In the genomic region with DNA sequence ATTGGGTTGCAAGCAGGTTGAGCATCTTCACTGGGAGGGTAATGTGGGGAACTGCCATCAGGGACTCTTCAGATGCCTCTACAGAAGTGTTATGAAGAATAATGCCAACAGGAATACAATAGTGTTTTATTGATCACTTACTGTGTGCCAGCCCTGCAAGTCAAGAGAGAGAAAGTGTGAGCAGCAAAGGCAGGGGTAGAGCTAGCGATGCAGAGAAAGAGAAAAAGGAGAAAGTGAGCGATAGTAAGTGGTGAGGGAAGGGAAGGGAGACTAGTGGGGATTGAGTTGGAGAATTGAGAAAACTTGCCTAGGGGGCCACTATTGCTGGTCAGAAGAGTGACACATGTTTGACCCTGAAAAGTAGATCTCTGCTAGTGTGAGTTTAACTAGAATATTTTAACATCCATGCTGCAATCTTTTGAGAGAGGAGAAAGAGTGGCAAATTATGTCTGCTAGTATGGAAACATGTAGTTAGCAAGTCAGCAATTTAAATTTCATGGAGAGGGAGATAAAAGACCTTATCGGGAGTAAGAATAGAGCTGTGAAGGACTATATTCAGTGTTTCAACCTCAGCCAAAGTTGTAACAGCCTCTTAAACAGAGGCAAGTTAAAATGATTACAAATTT, we compare ENCODE assay signal across 1 cellular context.
TF ChIP-seq lines count a peak whose summit lies in the region.

No MANE protein-coding gene starts in this region.

TF ChIP-seq in GM12878, 131 proteins besides CTCF, POLR2A, EP300 and RAD21:
- TF ChIP-seq SMARCA5 (IDR thresholded peaks at IDR 0.05) (no peak), CREB1 (IDR thresholded peaks at IDR 0.05; ENCODE audit: low read depth) (no peak), SUZ12 (IDR thresholded peaks at IDR 0.05; ENCODE audit: unreplicated experiment) (no peak), ZNF217 (IDR thresholded peaks at IDR 0.05) (no peak), EED (IDR thresholded peaks at IDR 0.05; ENCODE audit: low read depth) (no peak), STAT1 (conservative IDR thresholded peaks at IDR 0.05) (no peak), RUNX3 (IDR thresholded peaks at IDR 0.05; ENCODE audit: low read length) (no peak), JUND (IDR thresholded peaks at IDR 0.05; ENCODE audit: low read depth, low read length) (no peak), TBL1XR1 (IDR thresholded peaks at IDR 0.05; ENCODE audit: low read depth, low read length) (no peak), HDAC6 (IDR thresholded peaks at IDR 0.05; ENCODE audit: unreplicated experiment) (no peak), YY1 (IDR thresholded peaks at IDR 0.05; ENCODE audit: low read depth, low read length) (no peak)
- TF ChIP-seq, protein P1, sequence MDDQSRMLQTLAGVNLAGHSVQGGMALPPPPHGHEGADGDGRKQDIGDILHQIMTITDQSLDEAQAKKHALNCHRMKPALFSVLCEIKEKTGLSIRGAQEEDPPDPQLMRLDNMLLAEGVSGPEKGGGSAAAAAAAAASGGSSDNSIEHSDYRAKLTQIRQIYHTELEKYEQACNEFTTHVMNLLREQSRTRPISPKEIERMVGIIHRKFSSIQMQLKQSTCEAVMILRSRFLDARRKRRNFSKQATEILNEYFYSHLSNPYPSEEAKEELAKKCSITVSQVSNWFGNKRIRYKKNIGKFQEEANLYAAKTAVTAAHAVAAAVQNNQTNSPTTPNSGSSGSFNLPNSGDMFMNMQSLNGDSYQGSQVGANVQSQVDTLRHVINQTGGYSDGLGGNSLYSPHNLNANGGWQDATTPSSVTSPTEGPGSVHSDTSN (IDR thresholded peaks at IDR 0.05; ENCODE audit: insufficient replicate concordance, low read depth, low read length), result no peak
- TF ChIP-seq, protein P2, sequence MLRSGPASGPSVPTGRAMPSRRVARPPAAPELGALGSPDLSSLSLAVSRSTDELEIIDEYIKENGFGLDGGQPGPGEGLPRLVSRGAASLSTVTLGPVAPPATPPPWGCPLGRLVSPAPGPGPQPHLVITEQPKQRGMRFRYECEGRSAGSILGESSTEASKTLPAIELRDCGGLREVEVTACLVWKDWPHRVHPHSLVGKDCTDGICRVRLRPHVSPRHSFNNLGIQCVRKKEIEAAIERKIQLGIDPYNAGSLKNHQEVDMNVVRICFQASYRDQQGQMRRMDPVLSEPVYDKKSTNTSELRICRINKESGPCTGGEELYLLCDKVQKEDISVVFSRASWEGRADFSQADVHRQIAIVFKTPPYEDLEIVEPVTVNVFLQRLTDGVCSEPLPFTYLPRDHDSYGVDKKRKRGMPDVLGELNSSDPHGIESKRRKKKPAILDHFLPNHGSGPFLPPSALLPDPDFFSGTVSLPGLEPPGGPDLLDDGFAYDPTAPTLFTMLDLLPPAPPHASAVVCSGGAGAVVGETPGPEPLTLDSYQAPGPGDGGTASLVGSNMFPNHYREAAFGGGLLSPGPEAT (IDR thresholded peaks at IDR 0.05; ENCODE audit: low read depth), result no peak
- TF ChIP-seq, protein P3, sequence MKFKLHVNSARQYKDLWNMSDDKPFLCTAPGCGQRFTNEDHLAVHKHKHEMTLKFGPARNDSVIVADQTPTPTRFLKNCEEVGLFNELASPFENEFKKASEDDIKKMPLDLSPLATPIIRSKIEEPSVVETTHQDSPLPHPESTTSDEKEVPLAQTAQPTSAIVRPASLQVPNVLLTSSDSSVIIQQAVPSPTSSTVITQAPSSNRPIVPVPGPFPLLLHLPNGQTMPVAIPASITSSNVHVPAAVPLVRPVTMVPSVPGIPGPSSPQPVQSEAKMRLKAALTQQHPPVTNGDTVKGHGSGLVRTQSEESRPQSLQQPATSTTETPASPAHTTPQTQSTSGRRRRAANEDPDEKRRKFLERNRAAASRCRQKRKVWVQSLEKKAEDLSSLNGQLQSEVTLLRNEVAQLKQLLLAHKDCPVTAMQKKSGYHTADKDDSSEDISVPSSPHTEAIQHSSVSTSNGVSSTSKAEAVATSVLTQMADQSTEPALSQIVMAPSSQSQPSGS (IDR thresholded peaks at IDR 0.05; ENCODE audit: low read length), result no peak
- TF ChIP-seq, protein P4, sequence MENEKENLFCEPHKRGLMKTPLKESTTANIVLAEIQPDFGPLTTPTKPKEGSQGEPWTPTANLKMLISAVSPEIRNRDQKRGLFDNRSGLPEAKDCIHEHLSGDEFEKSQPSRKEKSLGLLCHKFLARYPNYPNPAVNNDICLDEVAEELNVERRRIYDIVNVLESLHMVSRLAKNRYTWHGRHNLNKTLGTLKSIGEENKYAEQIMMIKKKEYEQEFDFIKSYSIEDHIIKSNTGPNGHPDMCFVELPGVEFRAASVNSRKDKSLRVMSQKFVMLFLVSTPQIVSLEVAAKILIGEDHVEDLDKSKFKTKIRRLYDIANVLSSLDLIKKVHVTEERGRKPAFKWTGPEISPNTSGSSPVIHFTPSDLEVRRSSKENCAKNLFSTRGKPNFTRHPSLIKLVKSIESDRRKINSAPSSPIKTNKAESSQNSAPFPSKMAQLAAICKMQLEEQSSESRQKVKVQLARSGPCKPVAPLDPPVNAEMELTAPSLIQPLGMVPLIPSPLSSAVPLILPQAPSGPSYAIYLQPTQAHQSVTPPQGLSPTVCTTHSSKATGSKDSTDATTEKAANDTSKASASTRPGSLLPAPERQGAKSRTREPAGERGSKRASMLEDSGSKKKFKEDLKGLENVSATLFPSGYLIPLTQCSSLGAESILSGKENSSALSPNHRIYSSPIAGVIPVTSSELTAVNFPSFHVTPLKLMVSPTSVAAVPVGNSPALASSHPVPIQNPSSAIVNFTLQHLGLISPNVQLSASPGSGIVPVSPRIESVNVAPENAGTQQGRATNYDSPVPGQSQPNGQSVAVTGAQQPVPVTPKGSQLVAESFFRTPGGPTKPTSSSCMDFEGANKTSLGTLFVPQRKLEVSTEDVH (IDR thresholded peaks at IDR 0.05; ENCODE audit: low read depth, partially characterized antibody), result no peak
TF ChIP-seq in GM12878: peak in this region for 0.
